Comparison of ENCODE assay signal across 1 cellular context in the genomic region with DNA sequence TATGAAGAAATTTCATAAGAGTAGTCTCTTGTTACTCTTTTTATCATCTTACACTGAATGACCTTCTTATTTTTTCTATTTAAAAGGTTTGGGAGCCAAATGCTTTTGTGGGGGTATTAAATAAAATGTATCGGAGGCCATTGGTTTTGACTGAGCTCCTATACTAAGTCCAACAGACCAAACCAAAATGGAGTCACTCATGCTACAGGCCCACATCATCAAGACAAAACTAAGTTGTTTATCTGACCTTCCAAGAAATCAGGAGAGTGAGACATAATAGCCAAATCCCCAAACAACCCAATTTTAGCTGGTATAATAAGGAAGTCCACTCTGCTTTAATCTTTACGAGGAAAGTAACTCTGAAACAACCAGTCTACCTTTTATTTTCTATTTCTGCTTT.
A peak's percentile ranks its signal among the peaks of the same experiment; 100 is the strongest.
TF ChIP-seq lines count a peak whose summit lies in the region.

No MANE protein-coding gene starts in this region.

TF ChIP-seq in K562, 482 proteins besides CTCF, POLR2A, EP300 and RAD21 (continues in another document):
- TF ChIP-seq BACH1 (tag; IDR thresholded peaks at IDR 0.05): peak; percentile 80
- TF ChIP-seq SMC3 (conservative IDR thresholded peaks at IDR 0.05; ENCODE audit: insufficient read depth, low read depth, low read length): no peak
- no peak for TF ChIP-seq KDM1A (IDR thresholded peaks at IDR 0.05)
- no peak for TF ChIP-seq ATF7 (IDR thresholded peaks at IDR 0.05)
- no peak for TF ChIP-seq RBM22 (IDR thresholded peaks at IDR 0.05; ENCODE audit: low read depth, low read length, poor library complexity, severe bottlenecking)
- TF ChIP-seq, protein P1, sequence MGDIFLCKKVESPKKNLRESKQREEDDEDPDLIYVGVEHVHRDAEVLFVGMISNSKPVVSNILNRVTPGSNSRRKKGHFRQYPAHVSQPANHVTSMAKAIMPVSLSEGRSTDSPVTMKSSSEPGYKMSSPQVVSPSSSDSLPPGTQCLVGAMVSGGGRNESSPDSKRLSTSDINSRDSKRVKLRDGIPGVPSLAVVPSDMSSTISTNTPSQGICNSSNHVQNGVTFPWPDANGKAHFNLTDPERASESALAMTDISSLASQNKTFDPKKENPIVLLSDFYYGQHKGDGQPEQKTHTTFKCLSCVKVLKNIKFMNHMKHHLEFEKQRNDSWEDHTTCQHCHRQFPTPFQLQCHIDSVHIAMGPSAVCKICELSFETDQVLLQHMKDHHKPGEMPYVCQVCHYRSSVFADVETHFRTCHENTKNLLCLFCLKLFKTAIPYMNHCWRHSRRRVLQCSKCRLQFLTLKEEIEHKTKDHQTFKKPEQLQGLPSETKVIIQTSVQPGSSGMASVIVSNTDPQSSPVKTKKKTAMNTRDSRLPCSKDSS (IDR thresholded peaks at IDR 0.05; ENCODE audit: low read depth, partially characterized antibody): no peak
- TF ChIP-seq EGR1 (conservative IDR thresholded peaks at IDR 0.05): no peak
- no peak for TF ChIP-seq TCF7 (IDR thresholded peaks at IDR 0.05; ENCODE audit: borderline replicate concordance)
- TF ChIP-seq, protein P2, sequence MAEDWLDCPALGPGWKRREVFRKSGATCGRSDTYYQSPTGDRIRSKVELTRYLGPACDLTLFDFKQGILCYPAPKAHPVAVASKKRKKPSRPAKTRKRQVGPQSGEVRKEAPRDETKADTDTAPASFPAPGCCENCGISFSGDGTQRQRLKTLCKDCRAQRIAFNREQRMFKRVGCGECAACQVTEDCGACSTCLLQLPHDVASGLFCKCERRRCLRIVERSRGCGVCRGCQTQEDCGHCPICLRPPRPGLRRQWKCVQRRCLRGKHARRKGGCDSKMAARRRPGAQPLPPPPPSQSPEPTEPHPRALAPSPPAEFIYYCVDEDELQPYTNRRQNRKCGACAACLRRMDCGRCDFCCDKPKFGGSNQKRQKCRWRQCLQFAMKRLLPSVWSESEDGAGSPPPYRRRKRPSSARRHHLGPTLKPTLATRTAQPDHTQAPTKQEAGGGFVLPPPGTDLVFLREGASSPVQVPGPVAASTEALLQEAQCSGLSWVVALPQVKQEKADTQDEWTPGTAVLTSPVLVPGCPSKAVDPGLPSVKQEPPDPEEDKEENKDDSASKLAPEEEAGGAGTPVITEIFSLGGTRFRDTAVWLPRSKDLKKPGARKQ (CRISPR knock-in tag; IDR thresholded peaks at IDR 0.05): no peak
- no peak for TF ChIP-seq L3MBTL2 (IDR thresholded peaks at IDR 0.05)
- no peak for TF ChIP-seq TOE1 (IDR thresholded peaks at IDR 0.05; ENCODE audit: borderline replicate concordance)
- TF ChIP-seq TOE1 (CRISPR knock-in tag; IDR thresholded peaks at IDR 0.05; ENCODE audit: borderline replicate concordance, low read depth): no peak
- no peak for TF ChIP-seq CBX3 (IDR thresholded peaks at IDR 0.05; ENCODE audit: borderline replicate concordance in 1 of 2, low read length in 2 of 2)
- TF ChIP-seq FOS (IDR thresholded peaks at IDR 0.05; ENCODE audit: extremely low read depth, insufficient read length): no peak
- no peak for TF ChIP-seq SLC30A9 (CRISPR knock-in tag; IDR thresholded peaks at IDR 0.05)
- no peak for TF ChIP-seq SMAD1 (IDR thresholded peaks at IDR 0.05; ENCODE audit: low read depth, low read length, partially characterized antibody)
- peak; percentile 80 for TF ChIP-seq ZNF644 (tag; IDR thresholded peaks at IDR 0.05; ENCODE audit: low read depth)
- TF ChIP-seq ZNF551 (CRISPR knock-in tag; IDR thresholded peaks at IDR 0.05): no peak
- no peak for TF ChIP-seq CBX1 (IDR thresholded peaks at IDR 0.05; ENCODE audit: low read depth)
- no peak for TF ChIP-seq ZNF121 (CRISPR knock-in tag; conservative IDR thresholded peaks at IDR 0.05)
- no peak for TF ChIP-seq ZZZ3 (IDR thresholded peaks at IDR 0.05)
- TF ChIP-seq ZNF584 (CRISPR knock-in tag; IDR thresholded peaks at IDR 0.05; ENCODE audit: low read depth): peak; percentile 94
- TF ChIP-seq FOXA3 (CRISPR knock-in tag; conservative IDR thresholded peaks at IDR 0.05 in 1 of 2, IDR thresholded peaks at IDR 0.05 in 1 of 2): no peak
- no peak for TF ChIP-seq ASH1L (IDR thresholded peaks at IDR 0.05; ENCODE audit: borderline replicate concordance, low read depth, partially characterized antibody)
- TF ChIP-seq FOXM1 (IDR thresholded peaks at IDR 0.05; ENCODE audit: low read depth): no peak
- no peak for TF ChIP-seq FOXM1 (CRISPR knock-in tag; IDR thresholded peaks at IDR 0.05; ENCODE audit: low read depth)
- TF ChIP-seq PTRF (tag; IDR thresholded peaks at IDR 0.05): peak; percentile 91
- peak; percentile 47; the same call in 1 of the 2 replicates for TF ChIP-seq ZNF707 (CRISPR knock-in tag; conservative IDR thresholded peaks at IDR 0.05)
- TF ChIP-seq SUPT5H (IDR thresholded peaks at IDR 0.05): no peak
- TF ChIP-seq ETS2 (tag; IDR thresholded peaks at IDR 0.05; ENCODE audit: borderline replicate concordance, poor library complexity, severe bottlenecking): no peak
- TF ChIP-seq, protein P3, sequence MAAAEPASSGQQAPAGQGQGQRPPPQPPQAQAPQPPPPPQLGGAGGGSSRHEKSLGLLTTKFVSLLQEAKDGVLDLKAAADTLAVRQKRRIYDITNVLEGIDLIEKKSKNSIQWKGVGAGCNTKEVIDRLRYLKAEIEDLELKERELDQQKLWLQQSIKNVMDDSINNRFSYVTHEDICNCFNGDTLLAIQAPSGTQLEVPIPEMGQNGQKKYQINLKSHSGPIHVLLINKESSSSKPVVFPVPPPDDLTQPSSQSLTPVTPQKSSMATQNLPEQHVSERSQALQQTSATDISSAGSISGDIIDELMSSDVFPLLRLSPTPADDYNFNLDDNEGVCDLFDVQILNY (CRISPR knock-in tag; IDR thresholded peaks at IDR 0.05): no peak
- peak; percentile 79 for TF ChIP-seq ZFP1 (CRISPR knock-in tag; IDR thresholded peaks at IDR 0.05)
- TF ChIP-seq TFAP4 (CRISPR knock-in tag; IDR thresholded peaks at IDR 0.05; ENCODE audit: borderline replicate concordance): no peak
- no peak for TF ChIP-seq SMARCA5 (IDR thresholded peaks at IDR 0.05)
- TF ChIP-seq SMAD2 (IDR thresholded peaks at IDR 0.05; ENCODE audit: low read depth, low read length): no peak
- TF ChIP-seq PRPF4 (IDR thresholded peaks at IDR 0.05; ENCODE audit: insufficient read depth, low read depth, low read length, poor library complexity, severe bottlenecking): no peak
- TF ChIP-seq MYC (IDR thresholded peaks at IDR 0.05; ENCODE audit: low read depth, low read length): no peak
- peak; percentile 82; the same call in 1 of the 2 replicates for TF ChIP-seq MYC (CRISPR knock-in tag; IDR thresholded peaks at IDR 0.05; ENCODE audit: borderline replicate concordance, low read depth)
- TF ChIP-seq YY1 (IDR thresholded peaks at IDR 0.05; ENCODE audit: borderline replicate concordance in 1 of 3, control insufficient read depth in 1 of 3, extremely low read depth in 1 of 3, insufficient read depth in 3 of 3, insufficient read length in 1 of 3, insufficient replicate concordance in 2 of 3, low read depth in 1 of 3, low read length in 2 of 3): no peak
- TF ChIP-seq TBL1XR1 (IDR thresholded peaks at IDR 0.05; ENCODE audit: low read length in 2 of 2): no peak
- TF ChIP-seq ETV1 (tag; conservative IDR thresholded peaks at IDR 0.05; ENCODE audit: low read depth): no peak
- TF ChIP-seq FOXJ3 (CRISPR knock-in tag; IDR thresholded peaks at IDR 0.05): no peak
- TF ChIP-seq, protein P4, sequence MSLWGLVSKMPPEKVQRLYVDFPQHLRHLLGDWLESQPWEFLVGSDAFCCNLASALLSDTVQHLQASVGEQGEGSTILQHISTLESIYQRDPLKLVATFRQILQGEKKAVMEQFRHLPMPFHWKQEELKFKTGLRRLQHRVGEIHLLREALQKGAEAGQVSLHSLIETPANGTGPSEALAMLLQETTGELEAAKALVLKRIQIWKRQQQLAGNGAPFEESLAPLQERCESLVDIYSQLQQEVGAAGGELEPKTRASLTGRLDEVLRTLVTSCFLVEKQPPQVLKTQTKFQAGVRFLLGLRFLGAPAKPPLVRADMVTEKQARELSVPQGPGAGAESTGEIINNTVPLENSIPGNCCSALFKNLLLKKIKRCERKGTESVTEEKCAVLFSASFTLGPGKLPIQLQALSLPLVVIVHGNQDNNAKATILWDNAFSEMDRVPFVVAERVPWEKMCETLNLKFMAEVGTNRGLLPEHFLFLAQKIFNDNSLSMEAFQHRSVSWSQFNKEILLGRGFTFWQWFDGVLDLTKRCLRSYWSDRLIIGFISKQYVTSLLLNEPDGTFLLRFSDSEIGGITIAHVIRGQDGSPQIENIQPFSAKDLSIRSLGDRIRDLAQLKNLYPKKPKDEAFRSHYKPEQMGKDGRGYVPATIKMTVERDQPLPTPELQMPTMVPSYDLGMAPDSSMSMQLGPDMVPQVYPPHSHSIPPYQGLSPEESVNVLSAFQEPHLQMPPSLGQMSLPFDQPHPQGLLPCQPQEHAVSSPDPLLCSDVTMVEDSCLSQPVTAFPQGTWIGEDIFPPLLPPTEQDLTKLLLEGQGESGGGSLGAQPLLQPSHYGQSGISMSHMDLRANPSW (CRISPR knock-in tag; IDR thresholded peaks at IDR 0.05): no peak
- no peak for TF ChIP-seq ZBTB33 (CRISPR knock-in tag; IDR thresholded peaks at IDR 0.05)
- TF ChIP-seq ELF2 (CRISPR knock-in tag; IDR thresholded peaks at IDR 0.05): peak; percentile 74; the same call in 1 of the 2 replicates
- TF ChIP-seq ZBED1 (IDR thresholded peaks at IDR 0.05): no peak
- TF ChIP-seq RHOXF2B (CRISPR knock-in tag; conservative IDR thresholded peaks at IDR 0.05): no peak
- TF ChIP-seq, protein P5, sequence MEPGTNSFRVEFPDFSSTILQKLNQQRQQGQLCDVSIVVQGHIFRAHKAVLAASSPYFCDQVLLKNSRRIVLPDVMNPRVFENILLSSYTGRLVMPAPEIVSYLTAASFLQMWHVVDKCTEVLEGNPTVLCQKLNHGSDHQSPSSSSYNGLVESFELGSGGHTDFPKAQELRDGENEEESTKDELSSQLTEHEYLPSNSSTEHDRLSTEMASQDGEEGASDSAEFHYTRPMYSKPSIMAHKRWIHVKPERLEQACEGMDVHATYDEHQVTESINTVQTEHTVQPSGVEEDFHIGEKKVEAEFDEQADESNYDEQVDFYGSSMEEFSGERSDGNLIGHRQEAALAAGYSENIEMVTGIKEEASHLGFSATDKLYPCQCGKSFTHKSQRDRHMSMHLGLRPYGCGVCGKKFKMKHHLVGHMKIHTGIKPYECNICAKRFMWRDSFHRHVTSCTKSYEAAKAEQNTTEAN (CRISPR knock-in tag; IDR thresholded peaks at IDR 0.05): no peak
- TF ChIP-seq SP2 (IDR thresholded peaks at IDR 0.05; ENCODE audit: extremely low read depth, low read depth, low read length, poor library complexity, severe bottlenecking): no peak
- TF ChIP-seq DACH1 (IDR thresholded peaks at IDR 0.05; ENCODE audit: partially characterized antibody): no peak
- TF ChIP-seq ZNF77 (CRISPR knock-in tag; IDR thresholded peaks at IDR 0.05): no peak
- no peak for TF ChIP-seq POLR2AphosphoS5 (IDR thresholded peaks at IDR 0.05; ENCODE audit: control insufficient read depth, insufficient read depth, low read depth, low read length)
- TF ChIP-seq NFXL1 (CRISPR knock-in tag; IDR thresholded peaks at IDR 0.05): peak; percentile 88
- no peak for TF ChIP-seq AFF4 (CRISPR knock-in tag; IDR thresholded peaks at IDR 0.05)
- no peak for TF ChIP-seq NFRKB (IDR thresholded peaks at IDR 0.05; ENCODE audit: low read depth)
- no peak for TF ChIP-seq GTF2E2 (tag; IDR thresholded peaks at IDR 0.05)
- TF ChIP-seq, protein P6, sequence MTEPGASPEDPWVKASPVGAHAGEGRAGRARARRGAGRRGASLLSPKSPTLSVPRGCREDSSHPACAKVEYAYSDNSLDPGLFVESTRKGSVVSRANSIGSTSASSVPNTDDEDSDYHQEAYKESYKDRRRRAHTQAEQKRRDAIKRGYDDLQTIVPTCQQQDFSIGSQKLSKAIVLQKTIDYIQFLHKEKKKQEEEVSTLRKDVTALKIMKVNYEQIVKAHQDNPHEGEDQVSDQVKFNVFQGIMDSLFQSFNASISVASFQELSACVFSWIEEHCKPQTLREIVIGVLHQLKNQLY (CRISPR knock-in tag; conservative IDR thresholded peaks at IDR 0.05): no peak
- no peak for TF ChIP-seq ZNF3 (CRISPR knock-in tag; IDR thresholded peaks at IDR 0.05)
